15 cellular contexts compared by ENCODE assay signal in genomic region chr20:62766716-62767115, GRCh38. TPM values are rescaled to one million over a fixed set of nuclear protein-coding genes. Genes with fewer than 3 reads are reported as not detected.
DNase-seq lines count a peak whose midpoint lies in the region; ATAC-seq and TF ChIP-seq lines count a peak whose summit lies in the region.
"Had no signal": no experiment of that assay in that cellular context is flagged by ENCODE, and none has a peak within 500 bp of the region (broad histone marks: within the 10 kb centered on the region; RNA-seq: fewer than 3 reads in every experiment).

No MANE protein-coding gene starts in this region.

- no peaks in the 10 kb centered on the region for H3K36me3 Mint-ChIP-seq in chondrocyte (ENCODE audit: low read depth)
- no peaks in the 10 kb centered on the region for H3K36me3 Mint-ChIP-seq in progenitor cell of endocrine pancreas (ENCODE audit: insufficient read depth)
- H3K36me3 Mint-ChIP-seq: CD8-positive, alpha-beta memory T cell had no signal

- ATAC-seq in GM18868 (IDR thresholded peaks at IDR 0.05; ENCODE audit: unreplicated experiment) (no peak), HG03039 (IDR thresholded peaks at IDR 0.05; ENCODE audit: unreplicated experiment) (no peak)
- ATAC-seq: activated CD8-positive, alpha-beta T cell treated with anti-CD3 and anti-CD28 coated beads for 36 hours; foreskin keratinocyte had no signal

- H3K27me3 Mint-ChIP-seq in chondrocyte (ENCODE audit: low read depth) (peaks cover 9% of the 10 kb centered on the region), progenitor cell of endocrine pancreas (peaks cover 8% of the 10 kb centered on the region)
- H3K27me3 Mint-ChIP-seq: activated CD8-positive, alpha-beta T cell treated with anti-CD3 and anti-CD28 coated beads for 36 hours; CD8-positive, alpha-beta memory T cell had no signal

- H3K9me3 Mint-ChIP-seq in chondrocyte (ENCODE audit: low read depth): no peaks in the 10 kb centered on the region
- no peaks in the 10 kb centered on the region for H3K9me3 Mint-ChIP-seq in progenitor cell of endocrine pancreas (ENCODE audit: low read depth)
- H3K9me3 Mint-ChIP-seq: activated CD8-positive, alpha-beta T cell treated with anti-CD3 and anti-CD28 coated beads for 36 hours; CD8-positive, alpha-beta memory T cell had no signal

- H3K27ac Mint-ChIP-seq in chondrocyte (ENCODE audit: unreplicated experiment) (no peak overlapping the region), progenitor cell of endocrine pancreas (peak overlapping the region; percentile 35)
- H3K27ac Mint-ChIP-seq: activated CD8-positive, alpha-beta T cell treated with anti-CD3 and anti-CD28 coated beads for 36 hours had no signal

- DNase-seq in COR-L47 (lab: John Stamatoyannopoulos, UW) (peak; percentile 26), HT-29 (ENCODE audit: low spot score) (peak; percentile 99), chondrocyte (ENCODE audit: low spot score) (peak; percentile 56), progenitor cell of endocrine pancreas (ENCODE audit: low spot score, unreplicated experiment) (no peak), OCI-M1 (lab: John Stamatoyannopoulos, UW) (no peak)
- DNase-seq: activated CD8-positive, alpha-beta T cell treated with anti-CD3 and anti-CD28 coated beads for 36 hours; activated effector memory CD4-positive, alpha-beta T cell treated with anti-CD3 and anti-CD28 coated beads, Interleukin-2, amount 50 U/mL, for 16 hours; CD8-positive, alpha-beta memory T cell; effector CD8-positive, alpha-beta T cell; foreskin keratinocyte; NCI-H510A; RPMI8226; stimulated activated naive CD4-positive, alpha-beta T cell treated with Interleukin-2 at 50 U/mL for 16 hours had no signal

- no peak overlapping the region for H3K4me3 Mint-ChIP-seq in chondrocyte (ENCODE audit: unreplicated experiment)
- H3K4me3 Mint-ChIP-seq in progenitor cell of endocrine pancreas (ENCODE audit: low read depth): no peak overlapping the region
- H3K4me3 Mint-ChIP-seq: activated CD8-positive, alpha-beta T cell treated with anti-CD3 and anti-CD28 coated beads for 36 hours; CD8-positive, alpha-beta memory T cell had no signal

- TF ChIP-seq CTCF in chondrocyte (IDR thresholded peaks at IDR 0.05) (no peak), progenitor cell of endocrine pancreas (IDR thresholded peaks at IDR 0.05; ENCODE audit: unreplicated experiment) (no peak)

- peaks cover 10% of the 10 kb centered on the region for H3K4me1 Mint-ChIP-seq in chondrocyte (ENCODE audit: low read depth)
- peaks cover 14% of the 10 kb centered on the region for H3K4me1 Mint-ChIP-seq in progenitor cell of endocrine pancreas (ENCODE audit: low read depth)

RNA-seq across cellular contexts. Expression of gene MRGBP, which starts 29.6 kb away (rescaled TPM):
- 88.8 and 98.8 TPM in 2 replicates for total RNA-seq in HT-29 (2014; rRNA removed; shearing (Covaris generic))
- total RNA-seq in chondrocyte: 9.5 to 10.4 TPM (median 10.3 TPM) in 3 replicates
- total RNA-seq in progenitor cell of endocrine pancreas: 12.4 and 13.8 TPM in 2 replicates

RNA-seq across cellular contexts. Expression of gene OGFR, which starts 37.9 kb away (rescaled TPM):
- 197 and 202 TPM in 2 replicates for total RNA-seq in HT-29 (2014; rRNA removed; shearing (Covaris generic))
- total RNA-seq in chondrocyte: 31.5 to 32.2 TPM (median 31.8 TPM) in 3 replicates
- 29.6 and 31.0 TPM in 2 replicates for total RNA-seq in progenitor cell of endocrine pancreas

RNA-seq across cellular contexts. Expression of gene COL9A3, which starts 50.1 kb away (rescaled TPM):
- total RNA-seq in HT-29 (2014; rRNA removed; shearing (Covaris generic)): 57.4 and 59.7 TPM in 2 replicates
- total RNA-seq in chondrocyte (8.6 to 11.3 TPM (median 8.9 TPM) in 3 replicates), progenitor cell of endocrine pancreas (81.5 and 84.3 TPM in 2 replicates)
- total RNA-seq: activated CD8-positive, alpha-beta T cell treated with anti-CD3 and anti-CD28 coated beads for 36 hours; CD8-positive, alpha-beta memory T cell had no signal

RNA-seq across cellular contexts. Expression of gene NTSR1, which starts 58.1 kb away (rescaled TPM):
- total RNA-seq in HT-29 (2014; rRNA removed; shearing (Covaris generic)): 76.6 and 78.7 TPM in 2 replicates
- 0.10 TPM in 1 of 3 replicates, not detected in the others for total RNA-seq in chondrocyte
- total RNA-seq in progenitor cell of endocrine pancreas: 0.13 TPM in 1 of 2 replicates, not detected in the other
- total RNA-seq: activated CD8-positive, alpha-beta T cell treated with anti-CD3 and anti-CD28 coated beads for 36 hours; CD8-positive, alpha-beta memory T cell had no signal

Comparison
In these comparisons a context has a peak if more than half of its experiments do, and no peak if none do; other contexts are left out.
1. DNase-seq: peak in COR-L47 (single experiment), HT-29 (single experiment) and chondrocyte (single experiment); none in progenitor cell of endocrine pancreas (single experiment) and OCI-M1 (single experiment).